8 cellular contexts compared by ENCODE assay signal in genomic region chr4:6372649-6373525, GRCh38.
A peak's percentile ranks its signal among the peaks of the same experiment; 100 is the strongest.
DNase-seq lines count a peak whose midpoint lies in the region; ATAC-seq, FAIRE-seq and TF ChIP-seq lines count a peak whose summit lies in the region.

No MANE protein-coding gene starts in this region.

- peaks cover 15 to 18% of the 10 kb centered on the region in 2 donors for H3K27me3 Mint-ChIP-seq in natural killer cell treated with Interleukin-12 subunit alpha and Interleukin-12 subunit beta and Interleukin-15 and Interleukin-18, amount 100 ng/mL, for 72 hours

- H3K4me1 Mint-ChIP-seq in natural killer cell treated with Interleukin-12 subunit alpha and Interleukin-12 subunit beta and Interleukin-15 and Interleukin-18, amount 100 ng/mL, for 72 hours (ENCODE audit: low read depth in 2 of 2): no peaks in the 10 kb centered on the region

- H3K27ac Mint-ChIP-seq in natural killer cell treated with Interleukin-12 subunit alpha and Interleukin-12 subunit beta and Interleukin-15 and Interleukin-18, amount 100 ng/mL, for 72 hours: no peak overlapping the region

- intact Hi-C loops in lower leg skin (cut with DNase I; ENCODE audit: low total_unique reads): no loop called here

- no peaks in the 10 kb centered on the region for H3K36me3 ChIP-seq in bronchial epithelial cell (ENCODE audit: control insufficient read depth, insufficient read depth, low read length)

- ATAC-seq in natural killer cell treated with Interleukin-12 subunit alpha and Interleukin-12 subunit beta and Interleukin-15 and Interleukin-18, amount 100 ng/mL, for 72 hours: peak; percentile 39 to 55
- no peak for ATAC-seq in HG03521 (IDR thresholded peaks at IDR 0.05; ENCODE audit: unreplicated experiment)

- TF ChIP-seq CTCF in bronchial epithelial cell (IDR thresholded peaks at IDR 0.05; ENCODE audit: insufficient read depth, low read length, severe bottlenecking) (no peak), lower leg skin (IDR thresholded peaks at IDR 0.05) (no peak)

- H3K4me3 Mint-ChIP-seq in natural killer cell treated with Interleukin-12 subunit alpha and Interleukin-12 subunit beta and Interleukin-15 and Interleukin-18, amount 100 ng/mL, for 72 hours: no peak overlapping the region

- no peak for FAIRE-seq in H54 (lab: Jason Lieb, UNC)
- peak; percentile 18 for FAIRE-seq in bronchial epithelial cell (lab: Jason Lieb, UNC)

- WGBS in lower leg skin, 2 donors: 85 to 89% methylated on average over 14 of the region's 14 CpGs

- H3K4me3 ChIP-seq in bronchial epithelial cell (ENCODE audit: low read depth, low read length) (no peak overlapping the region), lower leg skin (ENCODE audit: low read depth, poor library complexity, severe bottlenecking) (no peak overlapping the region)

- no peaks in the 10 kb centered on the region for H3K27me3 ChIP-seq in bronchial epithelial cell (ENCODE audit: control insufficient read depth, insufficient read depth, low read length)

- TF ChIP-seq POLR2A in H54 (IDR thresholded peaks at IDR 0.05; ENCODE audit: low read depth, low read length) (no peak), lower leg skin (IDR thresholded peaks at IDR 0.05) (no peak)

- H3K9me3 Mint-ChIP-seq in natural killer cell treated with Interleukin-12 subunit alpha and Interleukin-12 subunit beta and Interleukin-15 and Interleukin-18, amount 100 ng/mL, for 72 hours: no peaks in the 10 kb centered on the region

- DNase-seq in SIG-M5 treated with dmso at 0.1 percent for 504 hours (lab: John Stamatoyannopoulos, UW; ENCODE audit: unreplicated experiment) (peak; percentile 18), SIG-M5 (lab: John Stamatoyannopoulos, UW) (no peak), H54 (ENCODE audit: insufficient read length, low spot score) (peak; percentile 81), NCI-H2196 treated with DMSO at 0.1 percent for 48 hours (lab: John Stamatoyannopoulos, UW; ENCODE audit: unreplicated experiment) (peak; percentile 41), bronchial epithelial cell (ENCODE audit: low read depth) (peak; percentile 60), lower leg skin (ENCODE audit: low spot score in 2 of 2) (no peak)
- DNase-seq in natural killer cell treated with Interleukin-12 subunit alpha and Interleukin-12 subunit beta and Interleukin-15 and Interleukin-18, amount 100 ng/mL, for 72 hours (ENCODE audit: low spot score): no peak

- no peaks in the 10 kb centered on the region for H3K36me3 Mint-ChIP-seq in natural killer cell treated with Interleukin-12 subunit alpha and Interleukin-12 subunit beta and Interleukin-15 and Interleukin-18, amount 100 ng/mL, for 72 hours

Comparison
In these comparisons a context has a peak if more than half of its experiments do, and no peak if none do; other contexts are left out.
1. DNase-seq: peak in SIG-M5 treated with dmso at 0.1 percent for 504 hours (single experiment), H54 (single experiment), NCI-H2196 treated with DMSO at 0.1 percent for 48 hours (single experiment) and bronchial epithelial cell (single experiment); none in SIG-M5 (single experiment), natural killer cell treated with Interleukin-12 subunit alpha and Interleukin-12 subunit beta and Interleukin-15 and Interleukin-18, amount 100 ng/mL, for 72 hours (single experiment) and lower leg skin (0 of 2).